In genomic region chr17:71260366-71260765, GRCh38 we compare ENCODE assay signal across 20 cellular contexts.
DNase-seq lines count a peak whose midpoint lies in the region; ATAC-seq, FAIRE-seq and TF ChIP-seq lines count a peak whose summit lies in the region.
"Had no signal": no experiment of that assay in that cellular context is flagged by ENCODE, and none has a peak within 500 bp of the region (broad histone marks: within the 10 kb centered on the region; RNA-seq: fewer than 3 reads in every experiment).

No MANE protein-coding gene starts in this region.

- H3K27me3 ChIP-seq in foreskin keratinocyte (no peaks in the 10 kb centered on the region), PC-9 (ENCODE audit: insufficient read depth, low read depth) (no peaks in the 10 kb centered on the region)
- H3K27me3 ChIP-seq: adrenal gland, Peyer's patch had no signal

- no peaks in the 10 kb centered on the region for H3F3A ChIP-seq in PC-9 (ENCODE audit: insufficient read depth, low read depth)

- peak; percentile 49; the same call in 1 of the 3 replicates for ATAC-seq in SK-N-SH treated with all-trans-retinoic acid at 6 μM for 48 hours
- peak; percentile 61 for ATAC-seq in foreskin keratinocyte

- TF ChIP-seq POLR2A in H54 (IDR thresholded peaks at IDR 0.05; ENCODE audit: low read depth, low read length), result no peak

- H3K79me2 ChIP-seq in PC-9 (ENCODE audit: low read depth), result no peaks in the 10 kb centered on the region

- intact Hi-C loops in PC-9 (cut with micrococcal nuclease; ENCODE audit: unreplicated experiment), result no loop called here

- TF ChIP-seq CTCF in AG09309 (IDR thresholded peaks at IDR 0.05; ENCODE audit: control insufficient read depth, insufficient read depth, low read depth, low read length, missing control alignments) (no peak), foreskin keratinocyte (conservative IDR thresholded peaks at IDR 0.05) (no peak), PC-9 (conservative IDR thresholded peaks at IDR 0.05) (no peak)

- no peak overlapping the region for H3K4me2 ChIP-seq in PC-9

- no TSS peak for BruUV-seq in PC-9 (replicated peaks; lab: Mats Ljungman, UMichigan)

- CTCF ChIA-PET in PC-9 (lab: Charles Lee), result interaction anchor here (0.7 kb wide), 1 partner anchor 79 kb away, joined by 4 read pairs; no protein-coding TSS in a partner anchor

- H3K36me3 ChIP-seq in PC-9 (ENCODE audit: low read depth), result no peaks in the 10 kb centered on the region
- H3K36me3 ChIP-seq: adrenal gland, HAP-1, Peyer's patch had no signal

- no peak overlapping the region for H3K27ac ChIP-seq in foreskin keratinocyte
- no peak overlapping the region for H3K27ac ChIP-seq in PC-9
- H3K27ac ChIP-seq: adrenal gland, Peyer's patch had no signal

- no peaks in the 10 kb centered on the region for H3K9me2 ChIP-seq in PC-9 (ENCODE audit: insufficient read depth)

- H3K4me1 ChIP-seq in foreskin keratinocyte (no peaks in the 10 kb centered on the region), PC-9 (replicated peaks; ENCODE audit: insufficient read depth) (no peaks in the 10 kb centered on the region)
- H3K4me1 ChIP-seq: adrenal gland, HAP-1, Peyer's patch had no signal

- FAIRE-seq in H54 (lab: Jason Lieb, UNC), result peak; percentile 78
- FAIRE-seq: HTR-8/SVneo had no signal

- H3K9me3 ChIP-seq in PC-9 (ENCODE audit: insufficient read depth, low read depth), result no peaks in the 10 kb centered on the region
- H3K9me3 ChIP-seq: adrenal gland, HAP-1, Peyer's patch had no signal

- DNase-seq in AG09309 (ENCODE audit: low read depth) (peak; percentile 17), H54 (ENCODE audit: insufficient read length, low spot score) (no peak), foreskin keratinocyte (peak in 1 of 2 donors; percentile 49), PC-9 (no peak), HT-29 (ENCODE audit: low spot score) (no peak)
- DNase-seq in stimulated activated naive CD4-positive, alpha-beta T cell treated with Interleukin-2 at 50 U/mL for 16 hours (lab: John Stamatoyannopoulos, UW), result no peak
- DNase-seq in activated CD8-positive, alpha-beta memory T cell treated with anti-CD3 and anti-CD28 coated beads, Interleukin-2, amount 50 U/mL, for 4 hours, result no peak
- DNase-seq: activated CD4-positive, alpha-beta memory T cell treated with anti-CD3 and anti-CD28 coated beads, Interleukin-2, amount 10 ng/mL, durations not matched to agents 7 days and 5 days; activated CD4-positive, CD25-positive, alpha-beta regulatory T cell; adrenal gland; AML-193; effector CD4-positive, alpha-beta T cell; glutamatergic neuron; NCI-H82; Peyer's patch; stimulated activated CD4-positive, alpha-beta T cell treated with anti-CD3 and anti-CD28 coated beads, Interleukin-1b, Interleukin-23, amount 100 ng/mL, for 48 hours; stimulated activated naive CD4-positive, alpha-beta T cell had no signal

- H3K4me3 ChIP-seq in AG09309 (ENCODE audit: control insufficient read depth, low read depth, low read length) (no peak overlapping the region), PC-9 (no peak overlapping the region)
- H3K4me3 ChIP-seq: adrenal gland, HAP-1, Peyer's patch had no signal

- POLR2A ChIA-PET in PC-9 (lab: Charles Lee; ENCODE audit: unreplicated experiment), result interaction anchor here (0.6 kb wide), 1 partner anchor 1162 kb away, joined by 3 read pairs; no protein-coding TSS in a partner anchor

- no peaks in the 10 kb centered on the region for H4K20me1 ChIP-seq in PC-9 (ENCODE audit: insufficient read depth)

- no peak overlapping the region for H2AFZ ChIP-seq in PC-9

TF ChIP-seq in SK-N-SH treated with all-trans-retinoic acid at 6 μM for 48 hours, 23 proteins besides CTCF, POLR2A, EP300 and RAD21:
- TF ChIP-seq ARNTL (CRISPR knock-in tag; IDR thresholded peaks at IDR 0.05; ENCODE audit: borderline replicate concordance, low read depth), result no peak
- no peak for TF ChIP-seq ZC3H10 (CRISPR knock-in tag; IDR thresholded peaks at IDR 0.05)
- no peak for TF ChIP-seq CREB5 (CRISPR knock-in tag; IDR thresholded peaks at IDR 0.05; ENCODE audit: low read depth)
- no peak for TF ChIP-seq BACH2 (CRISPR knock-in tag; IDR thresholded peaks at IDR 0.05; ENCODE audit: borderline replicate concordance)
- TF ChIP-seq ZFP3 (CRISPR knock-in tag; IDR thresholded peaks at IDR 0.05), result no peak
- no peak for TF ChIP-seq GLIS3 (CRISPR knock-in tag; IDR thresholded peaks at IDR 0.05)
- no peak for TF ChIP-seq ISL1 (CRISPR knock-in tag; IDR thresholded peaks at IDR 0.05)
- no peak for TF ChIP-seq ESRRG (CRISPR knock-in tag; IDR thresholded peaks at IDR 0.05)
- no peak for TF ChIP-seq OSR1 (CRISPR knock-in tag; IDR thresholded peaks at IDR 0.05)
